22 cellular contexts compared by ENCODE assay signal in the genomic region with DNA sequence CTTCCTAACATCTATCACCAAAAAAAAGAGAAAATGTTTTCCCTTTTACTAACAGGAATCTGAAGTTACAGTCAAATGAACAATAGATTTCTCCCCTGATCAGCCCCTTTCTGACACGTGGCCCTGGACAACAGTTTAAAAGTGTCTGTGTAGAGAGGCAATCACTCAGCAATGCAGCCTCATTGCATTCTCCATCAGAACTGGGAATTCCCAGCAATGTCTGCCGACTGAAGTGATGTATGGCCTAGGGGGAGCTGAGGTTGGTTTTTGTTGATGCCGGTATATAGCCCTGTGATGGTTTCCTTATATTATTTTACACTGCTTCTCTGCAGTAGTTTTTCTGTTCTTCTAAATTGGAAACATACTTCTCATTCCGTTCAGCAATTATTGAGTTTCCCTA.
DNase-seq lines count a peak whose midpoint lies in the region; ATAC-seq and TF ChIP-seq lines count a peak whose summit lies in the region.
"Had no signal": no experiment of that assay in that cellular context is flagged by ENCODE, and none has a peak within 500 bp of the region (broad histone marks: within the 10 kb centered on the region; RNA-seq: fewer than 3 reads in every experiment).

No MANE protein-coding gene starts in this region.

- H3K27ac ChIP-seq in GM23338 (ENCODE audit: low read depth) (no peak overlapping the region), SJCRH30 (no peak overlapping the region)
- H3K27ac ChIP-seq: Peyer's patch, SK-N-MC had no signal

- CTCF ChIA-PET in WTC11 (lab: Charles Lee) (no interaction called here), MCF 10A (lab: Yijun Ruan, JAX) (no interaction called here)

- POLR2A ChIA-PET in WTC11 (lab: Charles Lee) (no interaction called here), MCF 10A (lab: Yijun Ruan, JAX) (no interaction called here)

- peaks cover 7% of the 10 kb centered on the region for H3K4me1 Mint-ChIP-seq in GM23338
- H3K4me1 Mint-ChIP-seq in WTC11: peaks cover 4% of the 10 kb centered on the region
- H3K4me1 Mint-ChIP-seq in MCF 10A (ENCODE audit: insufficient read depth, unreplicated experiment): no peaks in the 10 kb centered on the region

- H3K36me3 Mint-ChIP-seq in GM23338 (ENCODE audit: low read depth) (no peaks in the 10 kb centered on the region), WTC11 (no peaks in the 10 kb centered on the region), MCF 10A (ENCODE audit: insufficient read depth, unreplicated experiment) (no peaks in the 10 kb centered on the region)

- H3K9me3 Mint-ChIP-seq in GM23338 (no peaks in the 10 kb centered on the region), WTC11 (no peaks in the 10 kb centered on the region), MCF 10A (ENCODE audit: unreplicated experiment) (peaks cover 14% of the 10 kb centered on the region)

- DNase-seq in GM23338 (ENCODE audit: low spot score) (peak; percentile 12), WTC11 (ENCODE audit: low spot score) (no peak), left kidney (ENCODE audit: low read depth, low spot score) (peak; percentile 39), SJCRH30 (no peak), MCF 10A (ENCODE audit: unreplicated experiment) (no peak)
- DNase-seq: Calu3, H7, Kasumi-1, MV-4-11, NCI-H1105, NCI-H1436 treated with DMSO at 0.1 percent for 48 hours, NCI-H187 treated with DMSO at 0.1 percent for 48 hours, NCI-H2107, NCI-H2227 treated with DMSO at 0.1 percent for 48 hours, NCI-H526 treated with DMSO at 0.1 percent for 48 hours, OCI-M1, Peyer's patch, SHP77 treated with DMSO at 0.1 percent for 48 hours had no signal

- H3K36me3 ChIP-seq in GM23338 (ENCODE audit: insufficient read depth): no peaks in the 10 kb centered on the region
- no peaks in the 10 kb centered on the region for H3K36me3 ChIP-seq in neuron (ENCODE audit: insufficient read depth, low read length)
- H3K36me3 ChIP-seq in SJCRH30: no peaks in the 10 kb centered on the region
- H3K36me3 ChIP-seq: Peyer's patch had no signal

- H3K4me3 Mint-ChIP-seq in GM23338: no peak overlapping the region
- no peak overlapping the region for H3K4me3 Mint-ChIP-seq in WTC11
- H3K4me3 Mint-ChIP-seq in MCF 10A (ENCODE audit: unreplicated experiment): no peak overlapping the region

- no peaks in the 10 kb centered on the region for H3F3A ChIP-seq in GM23338 (replicated peaks; ENCODE audit: low read depth)

- no TSS peak for BruUV-seq in MCF 10A (replicated peaks; lab: Mats Ljungman, UMichigan)

- H3K4me1 ChIP-seq in GM23338 (ENCODE audit: insufficient read depth) (no peaks in the 10 kb centered on the region), neuron (ENCODE audit: insufficient read depth, low read length) (peaks cover 13% of the 10 kb centered on the region), SJCRH30 (no peaks in the 10 kb centered on the region)
- H3K4me1 ChIP-seq: Peyer's patch had no signal

- H3K4me2 ChIP-seq in GM23338: no peak overlapping the region

- H3K27me3 ChIP-seq in GM23338 (ENCODE audit: insufficient read depth): no peaks in the 10 kb centered on the region
- H3K27me3 ChIP-seq in neuron (ENCODE audit: insufficient read depth, low read length): no peaks in the 10 kb centered on the region
- peaks cover 13% of the 10 kb centered on the region; the same call in 1 of the 2 replicates for H3K27me3 ChIP-seq in SJCRH30
- H3K27me3 ChIP-seq: Peyer's patch had no signal

- H3K4me3 ChIP-seq in GM23338 (no peak overlapping the region), neuron (ENCODE audit: low read length) (no peak overlapping the region), SJCRH30 (no peak overlapping the region)
- H3K4me3 ChIP-seq: K562, Peyer's patch, SK-N-MC had no signal

- H3K9me2 ChIP-seq in GM23338 (ENCODE audit: insufficient read depth): no peaks in the 10 kb centered on the region

- H3K9me3 ChIP-seq in neuron (ENCODE audit: low read length) (no peaks in the 10 kb centered on the region), SJCRH30 (replicated peaks) (no peaks in the 10 kb centered on the region)
- H3K9me3 ChIP-seq: Peyer's patch had no signal

- no peak overlapping the region for H2AFZ ChIP-seq in GM23338
- peak overlapping the region; percentile 63 for H2AFZ ChIP-seq in neuron (ENCODE audit: low read depth, low read length)

- no peaks in the 10 kb centered on the region for H3K79me2 ChIP-seq in GM23338 (replicated peaks; ENCODE audit: insufficient read depth)

- peak overlapping the region; percentile 42 for H3K27ac Mint-ChIP-seq in GM23338
- peak overlapping the region; percentile 63; the same call in 1 of the 2 replicates for H3K27ac Mint-ChIP-seq in WTC11
- no peak overlapping the region for H3K27ac Mint-ChIP-seq in MCF 10A (ENCODE audit: low read depth, unreplicated experiment)

- no peak for TF ChIP-seq CTCF in GM23338 (conservative IDR thresholded peaks at IDR 0.05; ENCODE audit: low read depth in 2 of 2)
- TF ChIP-seq CTCF in WTC11 (IDR thresholded peaks at IDR 0.05): no peak
- no peak for TF ChIP-seq CTCF in MCF 10A (IDR thresholded peaks at IDR 0.05; ENCODE audit: unreplicated experiment)

- no peaks in the 10 kb centered on the region for H4K20me1 ChIP-seq in GM23338 (replicated peaks; ENCODE audit: insufficient read depth)

- H3K27me3 Mint-ChIP-seq in GM23338 (ENCODE audit: insufficient read depth, low read depth, poor library complexity) (peaks cover 2% of the 10 kb centered on the region), WTC11 (ENCODE audit: low read depth) (no peaks in the 10 kb centered on the region), MCF 10A (ENCODE audit: insufficient read depth, unreplicated experiment) (peaks cover 44% of the 10 kb centered on the region)

- ATAC-seq in GM23338 (peak; percentile 52; the same call in 2 of the 3 replicates), WTC11 (peak; percentile 65; the same call in 1 of the 2 replicates), HG03097 (IDR thresholded peaks at IDR 0.05; ENCODE audit: low FRiP score, unreplicated experiment) (no peak)
- ATAC-seq: K562 had no signal

- intact Hi-C loops in MCF 10A (cut with micrococcal nuclease): no loop called here

TF ChIP-seq in GM23338, 12 proteins besides CTCF, POLR2A, EP300 and RAD21 (continues in another document):
- TF ChIP-seq, protein P1, sequence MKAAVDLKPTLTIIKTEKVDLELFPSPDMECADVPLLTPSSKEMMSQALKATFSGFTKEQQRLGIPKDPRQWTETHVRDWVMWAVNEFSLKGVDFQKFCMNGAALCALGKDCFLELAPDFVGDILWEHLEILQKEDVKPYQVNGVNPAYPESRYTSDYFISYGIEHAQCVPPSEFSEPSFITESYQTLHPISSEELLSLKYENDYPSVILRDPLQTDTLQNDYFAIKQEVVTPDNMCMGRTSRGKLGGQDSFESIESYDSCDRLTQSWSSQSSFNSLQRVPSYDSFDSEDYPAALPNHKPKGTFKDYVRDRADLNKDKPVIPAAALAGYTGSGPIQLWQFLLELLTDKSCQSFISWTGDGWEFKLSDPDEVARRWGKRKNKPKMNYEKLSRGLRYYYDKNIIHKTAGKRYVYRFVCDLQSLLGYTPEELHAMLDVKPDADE (IDR thresholded peaks at IDR 0.05): no peak
- TF ChIP-seq NANOG (IDR thresholded peaks at IDR 0.05; ENCODE audit: borderline replicate concordance): no peak
- no peak for TF ChIP-seq ZNF331 (CRISPR knock-in tag; IDR thresholded peaks at IDR 0.05; ENCODE audit: low read depth)
- no peak for TF ChIP-seq EZH2 (IDR thresholded peaks at IDR 0.05; ENCODE audit: low read depth, unreplicated experiment)
- TF ChIP-seq EZH2phosphoT487 (IDR thresholded peaks at IDR 0.05; ENCODE audit: unreplicated experiment): no peak
- TF ChIP-seq CREB1 (CRISPR knock-in tag; IDR thresholded peaks at IDR 0.05; ENCODE audit: low read depth): no peak
- no peak for TF ChIP-seq POLR2AphosphoS5 (IDR thresholded peaks at IDR 0.05; ENCODE audit: low read depth)
- TF ChIP-seq ZNF114 (CRISPR knock-in tag; IDR thresholded peaks at IDR 0.05): no peak
- TF ChIP-seq JUNB (IDR thresholded peaks at IDR 0.05; ENCODE audit: unreplicated experiment): no peak

TF ChIP-seq in WTC11, 78 proteins besides CTCF, POLR2A, EP300 and RAD21 (continues in another document):
- no peak for TF ChIP-seq CDX4 (CRISPR knock-in tag; IDR thresholded peaks at IDR 0.05; ENCODE audit: borderline replicate concordance)
- TF ChIP-seq, protein P2, sequence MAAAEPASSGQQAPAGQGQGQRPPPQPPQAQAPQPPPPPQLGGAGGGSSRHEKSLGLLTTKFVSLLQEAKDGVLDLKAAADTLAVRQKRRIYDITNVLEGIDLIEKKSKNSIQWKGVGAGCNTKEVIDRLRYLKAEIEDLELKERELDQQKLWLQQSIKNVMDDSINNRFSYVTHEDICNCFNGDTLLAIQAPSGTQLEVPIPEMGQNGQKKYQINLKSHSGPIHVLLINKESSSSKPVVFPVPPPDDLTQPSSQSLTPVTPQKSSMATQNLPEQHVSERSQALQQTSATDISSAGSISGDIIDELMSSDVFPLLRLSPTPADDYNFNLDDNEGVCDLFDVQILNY (CRISPR knock-in tag; IDR thresholded peaks at IDR 0.05): no peak

Comparison
In these comparisons a context has a peak if more than half of its experiments do, and no peak if none do; other contexts are left out.
1. DNase-seq: peak in GM23338 (single experiment) and left kidney (single experiment); none in WTC11 (single experiment), SJCRH30 (0 of 2) and MCF 10A (single experiment).